In genomic region chr20:44218441-44218840, GRCh38 we compare ENCODE assay signal across 17 cellular contexts. TPM values are rescaled to one million over a fixed set of nuclear protein-coding genes. Genes with fewer than 3 reads are reported as not detected.
DNase-seq lines count a peak whose midpoint lies in the region; ATAC-seq and TF ChIP-seq lines count a peak whose summit lies in the region.
"Had no signal": no experiment of that assay in that cellular context is flagged by ENCODE, and none has a peak within 500 bp of the region (broad histone marks: within the 10 kb centered on the region; RNA-seq: fewer than 3 reads in every experiment).

No MANE protein-coding gene starts in this region.

- H3K4me3 ChIP-seq in suprapubic skin (no peak overlapping the region), mammary epithelial cell (replicated peaks in 1 of 3; ENCODE audit: insufficient read depth in 1 of 3, low read depth in 2 of 3, low read length in 3 of 3) (no peak overlapping the region)
- H3K4me3 ChIP-seq: adrenal gland had no signal

- no peaks in the 10 kb centered on the region for H3K36me3 ChIP-seq in suprapubic skin
- H3K36me3 ChIP-seq in mammary epithelial cell (ENCODE audit: insufficient read depth, low read length), result no peaks in the 10 kb centered on the region
- H3K36me3 ChIP-seq: adrenal gland had no signal

- no peak overlapping the region for H3K4me2 ChIP-seq in mammary epithelial cell (ENCODE audit: insufficient read depth, low read depth, low read length)

- H3K27ac Mint-ChIP-seq in T-helper 1 cell treated with Interleukin-12 subunit alpha and Interleukin-12 subunit beta and Interleukin-4 antibody, amounts not matched to agents 30 μg/mL and 1 μg/mL, for 36 hours, result peak overlapping the region; percentile 67
- H3K27ac Mint-ChIP-seq in naive thymus-derived CD8-positive, alpha-beta T cell, result peak overlapping the region; percentile 93 to 97 (median 96)

- no peak overlapping the region for H3K9ac ChIP-seq in mammary epithelial cell (ENCODE audit: insufficient read depth, low read length)

- H3K4me1 Mint-ChIP-seq in T-helper 1 cell treated with Interleukin-12 subunit alpha and Interleukin-12 subunit beta and Interleukin-4 antibody, amounts not matched to agents 30 μg/mL and 1 μg/mL, for 36 hours (ENCODE audit: low read depth), result peaks cover 32% of the 10 kb centered on the region
- H3K4me1 Mint-ChIP-seq in naive thymus-derived CD8-positive, alpha-beta T cell, result peaks cover 47 to 79% (median 68%) of the 10 kb centered on the region in 4 donors

- no peak for TF ChIP-seq CTCF in suprapubic skin (IDR thresholded peaks at IDR 0.05)
- no peak for TF ChIP-seq CTCF in mammary epithelial cell (conservative IDR thresholded peaks at IDR 0.05 in 1 of 2, IDR thresholded peaks at IDR 0.05 in 1 of 2; ENCODE audit: extremely low read depth in 1 of 2, insufficient read depth in 1 of 2, low read depth in 1 of 2, low read length in 2 of 2)

- no peaks in the 10 kb centered on the region for H3K79me2 ChIP-seq in mammary epithelial cell (ENCODE audit: insufficient read depth, low read length)

- TF ChIP-seq POLR2A in suprapubic skin (IDR thresholded peaks at IDR 0.05), result no peak

- no peaks in the 10 kb centered on the region for H3K9me3 Mint-ChIP-seq in T-helper 1 cell treated with Interleukin-12 subunit alpha and Interleukin-12 subunit beta and Interleukin-4 antibody, amounts not matched to agents 30 μg/mL and 1 μg/mL, for 36 hours
- no peaks in the 10 kb centered on the region for H3K9me3 Mint-ChIP-seq in naive thymus-derived CD8-positive, alpha-beta T cell
- H3K9me3 Mint-ChIP-seq: type B pancreatic cell had no signal

- in situ Hi-C loops in mammary epithelial cell (cut with MboI; ENCODE audit: low sequenced_read_pairs in 2 of 2), result loop anchor here (5.0 to 25.0 kb wide), 5 partner anchors 94 to 394 kb away; partner anchors contain the start of gene FITM2 (in 1 of the 2)

- H3K36me3 Mint-ChIP-seq in T-helper 1 cell treated with Interleukin-12 subunit alpha and Interleukin-12 subunit beta and Interleukin-4 antibody, amounts not matched to agents 30 μg/mL and 1 μg/mL, for 36 hours (ENCODE audit: low read depth), result peaks cover 3% of the 10 kb centered on the region
- peaks cover 3 to 11% (median 4%) of the 10 kb centered on the region in 3 donors for H3K36me3 Mint-ChIP-seq in naive thymus-derived CD8-positive, alpha-beta T cell
- H3K36me3 Mint-ChIP-seq: type B pancreatic cell had no signal

- H4K20me1 ChIP-seq in mammary epithelial cell (ENCODE audit: insufficient read depth, low read length), result no peaks in the 10 kb centered on the region

- DNase-seq in NOMO-1 treated with DMSO at 0.1 percent for 48 hours (lab: John Stamatoyannopoulos, UW; ENCODE audit: unreplicated experiment) (peak; percentile 15), NOMO-1 treated with dmso at 0.1 percent for 144 hours (lab: John Stamatoyannopoulos, UW; ENCODE audit: unreplicated experiment) (no peak), suprapubic skin (ENCODE audit: low spot score in 2 of 2) (no peak), SHP77 treated with DMSO at 0.1 percent for 48 hours (lab: John Stamatoyannopoulos, UW) (no peak), mammary epithelial cell (no peak)
- peak; percentile 10 for DNase-seq in activated T-helper 9 cell treated with anti-CD3 and anti-CD28 coated beads, Interleukin-2, amount 50 U/mL, for 16 hours (ENCODE audit: low read depth)
- peak; percentile 29 to 80 (median 52) for DNase-seq in naive thymus-derived CD8-positive, alpha-beta T cell
- DNase-seq: adrenal gland, NCI-H226 had no signal

- peak overlapping the region; percentile 77 for H3K4me3 Mint-ChIP-seq in T-helper 1 cell treated with Interleukin-12 subunit alpha and Interleukin-12 subunit beta and Interleukin-4 antibody, amounts not matched to agents 30 μg/mL and 1 μg/mL, for 36 hours
- peak overlapping the region; percentile 65 to 89 (median 84) for H3K4me3 Mint-ChIP-seq in naive thymus-derived CD8-positive, alpha-beta T cell
- H3K4me3 Mint-ChIP-seq: type B pancreatic cell had no signal

- H3K27ac ChIP-seq in suprapubic skin (no peak overlapping the region), mammary epithelial cell (ENCODE audit: insufficient read depth, low read depth, low read length) (no peak overlapping the region)
- H3K27ac ChIP-seq: 22Rv1, adrenal gland had no signal

- no peaks in the 10 kb centered on the region for H3K27me3 Mint-ChIP-seq in T-helper 1 cell treated with Interleukin-12 subunit alpha and Interleukin-12 subunit beta and Interleukin-4 antibody, amounts not matched to agents 30 μg/mL and 1 μg/mL, for 36 hours (ENCODE audit: low read depth)
- H3K27me3 Mint-ChIP-seq in naive thymus-derived CD8-positive, alpha-beta T cell, result no peaks in the 10 kb centered on the region
- H3K27me3 Mint-ChIP-seq: type B pancreatic cell had no signal

- WGBS in suprapubic skin, result 41% methylated on average over 4 of the region's 4 CpGs
- 61% methylated on average over 4 of the region's 4 CpGs for WGBS in mammary epithelial cell (ENCODE audit: low coverage, missing lambda C conversion rate)

- H3K4me1 ChIP-seq in suprapubic skin (peaks cover 3% of the 10 kb centered on the region), mammary epithelial cell (ENCODE audit: insufficient read depth, low read length) (no peaks in the 10 kb centered on the region)
- H3K4me1 ChIP-seq: adrenal gland had no signal

- H3K27me3 ChIP-seq in suprapubic skin (no peaks in the 10 kb centered on the region), mammary epithelial cell (ENCODE audit: insufficient read depth, low read length) (no peaks in the 10 kb centered on the region)
- H3K27me3 ChIP-seq: adrenal gland had no signal

- intact Hi-C loops in mammary epithelial cell (cut with micrococcal nuclease), result loop anchor here (10.0 kb wide), 2 partner anchors 466 to 516 kb away; no protein-coding TSS in a partner anchor

- H2AFZ ChIP-seq in mammary epithelial cell (ENCODE audit: low read depth, low read length), result no peak overlapping the region

- dilution Hi-C loops in mammary epithelial cell (cut with HindIII; ENCODE audit: low sequenced_read_pairs), result no loop called here

- no peaks in the 10 kb centered on the region for H3K9me3 ChIP-seq in suprapubic skin
- no peaks in the 10 kb centered on the region for H3K9me3 ChIP-seq in mammary epithelial cell (replicated peaks; ENCODE audit: insufficient read depth, low read length)
- H3K9me3 ChIP-seq: adrenal gland had no signal

- no peak for TF ChIP-seq EP300 in suprapubic skin (IDR thresholded peaks at IDR 0.05)

- no TSS peak for BruUV-seq in mammary epithelial cell (replicated peaks; lab: Mats Ljungman, UMichigan)

- CTCF ChIA-PET in mammary epithelial cell (lab: Charles Lee; ENCODE audit: low non-redundant PET), result interaction anchor here (1.0 kb wide), 1 partner anchor 167 kb away, joined by 4 read pairs; no protein-coding TSS in a partner anchor

- POLR2A ChIA-PET in naive thymus-derived CD8-positive, alpha-beta T cell (lab: Charles Lee), result interaction anchor here (0.6 to 9.9 kb wide), 15 partner anchors 8 to 496 kb away, joined by 3 to 145 read pairs (median 4); partner anchors contain the start of genes FITM2 and OSER1

- ATAC-seq in naive thymus-derived CD8-positive, alpha-beta T cell, result peak; percentile 69 to 71
- ATAC-seq: Panc1 had no signal

RNA-seq across cellular contexts. Expression of gene OSER1, which starts 7.9 kb away (rescaled TPM):
- total RNA-seq in naive thymus-derived CD8-positive, alpha-beta T cell, result 10 to 100 TPM; 46.4 to 47.3 TPM
- 10 to 100 TPM; 27.7 to 38.8 (median 37.7) TPM for polyA plus RNA-seq in naive thymus-derived CD8-positive, alpha-beta T cell
- total RNA-seq in suprapubic skin, result 10 to 100 TPM; 34.2 to 51.6 (median 41.3) TPM
- total RNA-seq in mammary epithelial cell, result 10 to 100 TPM; 18.5 to 29.5 TPM
- polyA plus RNA-seq in mammary epithelial cell, result 32.4 TPM
- 40.5 TPM for polyA minus RNA-seq in mammary epithelial cell

RNA-seq across cellular contexts. Expression of gene GDAP1L1, which starts 28.7 kb away (rescaled TPM):
- total RNA-seq in naive thymus-derived CD8-positive, alpha-beta T cell, result not detected
- not detected for polyA plus RNA-seq in naive thymus-derived CD8-positive, alpha-beta T cell
- total RNA-seq in suprapubic skin (not detected), mammary epithelial cell (not detected)
- not detected for polyA plus RNA-seq in mammary epithelial cell
- not detected for polyA minus RNA-seq in mammary epithelial cell
- total RNA-seq: fibroblast of villous mesenchyme, HT-29, mononuclear cell, renal cortical epithelial cell had no signal

RNA-seq across cellular contexts. Expression of gene JPH2, which starts 31.5 kb away (rescaled TPM):
- total RNA-seq in naive thymus-derived CD8-positive, alpha-beta T cell, result not detected
- polyA plus RNA-seq in naive thymus-derived CD8-positive, alpha-beta T cell, result not detected
- total RNA-seq in suprapubic skin, result 1 to 10 TPM; 3.8 to 5.0 (median 4.5) TPM
- total RNA-seq in mammary epithelial cell, result 10 to 100 TPM in 1 of 2 donors, 1 to 10 TPM in 1; 5.5 to 14.2 TPM
- 6.8 TPM for polyA plus RNA-seq in mammary epithelial cell
- 19.3 TPM for polyA minus RNA-seq in mammary epithelial cell
- total RNA-seq: mononuclear cell had no signal

Comparison
In these comparisons a context has a peak if more than half of its experiments do, and no peak if none do; other contexts are left out.
1. DNase-seq: peak in NOMO-1 treated with DMSO at 0.1 percent for 48 hours (single experiment), activated T-helper 9 cell treated with anti-CD3 and anti-CD28 coated beads, Interleukin-2, amount 50 U/mL, for 16 hours (single experiment) and naive thymus-derived CD8-positive, alpha-beta T cell (10 of 10); none in NOMO-1 treated with dmso at 0.1 percent for 144 hours (single experiment), suprapubic skin (0 of 2), SHP77 treated with DMSO at 0.1 percent for 48 hours (single experiment) and mammary epithelial cell (single experiment).
2. RNA of gene JPH2, which starts 31.5 kb away (total RNA-seq): 5.5 to 14.2 TPM in mammary epithelial cell and 3.8 to 5.0 TPM in suprapubic skin; not detected in naive thymus-derived CD8-positive, alpha-beta T cell; every median in the first group is over 4 times any median in the second.